ENCODE assay signal across 1 cellular context in genomic region chr2:226932443-226932842, GRCh38.
TF ChIP-seq lines count a peak whose summit lies in the region.

No MANE protein-coding gene starts in this region.

TF ChIP-seq in WTC11, 78 proteins besides CTCF, POLR2A, EP300 and RAD21 (continued from another document):
- no peak for TF ChIP-seq ZNF317 (CRISPR knock-in tag; IDR thresholded peaks at IDR 0.05; ENCODE audit: borderline replicate concordance, low read depth)
- TF ChIP-seq PRRX2 (CRISPR knock-in tag; IDR thresholded peaks at IDR 0.05) = no peak
